In genomic region chr6:118569498-118569897, GRCh38 we compare ENCODE assay signal across 26 cellular contexts. TPM values are rescaled to one million over a fixed set of nuclear protein-coding genes. Genes with fewer than 3 reads are reported as not detected.
"Had no signal": no experiment of that assay in that cellular context is flagged by ENCODE, and none has a peak within 500 bp of the region (broad histone marks: within the 10 kb centered on the region; RNA-seq: fewer than 3 reads in every experiment).

No MANE protein-coding gene starts in this region.

- H3K36me3 ChIP-seq: lower lobe of right lung, prostate gland, transverse colon had no signal

- H3K9ac ChIP-seq: parathyroid adenoma had no signal

- H3K4me3 Mint-ChIP-seq: endodermal cell; nephron progenitor cell; stimulated activated naive B cell treated with anti-CD40 and anti-IgM and Interleukin-4, amounts not matched to agents 10 μg/mL and 1 μg/mL and 100 μg/mL, for 72 hours had no signal

- H3K4me3 ChIP-seq: coronary artery, gastrocnemius medialis, heart right ventricle, left ventricle myocardium inferior, lower lobe of right lung, prostate gland, stomach, thoracic aorta, transverse colon had no signal

- H3K4me1 ChIP-seq: prostate gland had no signal

- ATAC-seq: esophagus mucosa; gastrocnemius medialis; heart right ventricle; lower lobe of right lung; sciatic nerve; stimulated activated naive B cell treated with anti-CD40 and anti-IgM and Interleukin-4, amounts not matched to agents 10 μg/mL and 1 μg/mL and 100 μg/mL, for 72 hours had no signal

- H3K27ac Mint-ChIP-seq: endodermal cell; nephron progenitor cell; stimulated activated naive B cell treated with anti-CD40 and anti-IgM and Interleukin-4, amounts not matched to agents 10 μg/mL and 1 μg/mL and 100 μg/mL, for 72 hours had no signal

- H3K27me3 Mint-ChIP-seq: stimulated activated naive B cell treated with anti-CD40 and anti-IgM and Interleukin-4, amounts not matched to agents 10 μg/mL and 1 μg/mL and 100 μg/mL, for 72 hours had no signal

- H3K9me3 ChIP-seq: prostate gland had no signal

- DNase-seq: effector CD4-positive, alpha-beta T cell; endodermal cell; gastrocnemius medialis; heart right ventricle; hypothalamus; islet precursor cell; left ventricle myocardium inferior; lower lobe of right lung; mesenchymal stem cell; midbrain; nephron progenitor cell; stimulated activated CD4-positive, alpha-beta T cell treated with anti-CD3 and anti-CD28 coated beads, Interleukin-2, amount 100 ng/mL, for 24 hours; stimulated activated CD4-positive, alpha-beta T cell treated with anti-CD3 and anti-CD28 coated beads, Interleukin-4, amount 100 ng/mL, for 4 hours; stimulated activated naive B cell treated with anti-CD40 and anti-IgM and Interleukin-4, amounts not matched to agents 10 μg/mL and 1 μg/mL and 100 μg/mL, for 72 hours; stomach; substantia nigra; transverse colon had no signal

- H3K27me3 ChIP-seq: gastrocnemius medialis, heart right ventricle, stomach, transverse colon had no signal

- H2AFZ ChIP-seq: parathyroid adenoma had no signal

- H3K27ac ChIP-seq: coronary artery, heart right ventricle, left ventricle myocardium inferior, lower lobe of right lung, parathyroid adenoma, prostate gland, stomach, thoracic aorta, transverse colon had no signal

RNA-seq across cellular contexts. Expression of gene PLN, which starts 21.4 kb away (rescaled TPM):
- total RNA-seq: chondrocyte, dermis microvascular lymphatic vessel endothelial cell, endodermal cell, renal cortical epithelial cell had no signal
